ENCODE assay signal across 9 cellular contexts in genomic region chr21:38965910-38966504, GRCh38.
A peak's percentile ranks its signal among the peaks of the same experiment; 100 is the strongest.
DNase-seq lines count a peak whose midpoint lies in the region; ATAC-seq, FAIRE-seq and TF ChIP-seq lines count a peak whose summit lies in the region.
"Had no signal": no experiment of that assay in that cellular context is flagged by ENCODE, and none has a peak within 500 bp of the region (broad histone marks: within the 10 kb centered on the region; RNA-seq: fewer than 3 reads in every experiment).

No MANE protein-coding gene starts in this region.

- H3K4me1 ChIP-seq in SJCRH30 = peaks cover 2% of the 10 kb centered on the region; the same call in 1 of the 2 replicates

- H3K9me3 ChIP-seq in SJCRH30 (replicated peaks) = no peaks in the 10 kb centered on the region

- TF ChIP-seq RAD21 in Ishikawa (IDR thresholded peaks at IDR 0.05; ENCODE audit: low read depth) = no peak

- TF ChIP-seq EP300 in Ishikawa (IDR thresholded peaks at IDR 0.05; ENCODE audit: borderline replicate concordance) = no peak

- no peaks in the 10 kb centered on the region for H3K27me3 ChIP-seq in SJCRH30

- H3K4me3 ChIP-seq in SJCRH30 = no peak overlapping the region

- H3K36me3 ChIP-seq in SJCRH30 = no peaks in the 10 kb centered on the region

- H3K27ac ChIP-seq in 22Rv1 (peak overlapping the region; percentile 61), SJCRH30 (no peak overlapping the region)

- FAIRE-seq in HTR-8/SVneo (lab: Jason Lieb, UNC) = no peak

- TF ChIP-seq CTCF in 22Rv1 (IDR thresholded peaks at IDR 0.05) = no peak

- ATAC-seq in left lobe of liver (peak; percentile 93), GM18517 (IDR thresholded peaks at IDR 0.05; ENCODE audit: unreplicated experiment) (no peak)

- DNase-seq in SJCRH30 = peak; percentile 46 to 68
- peak; percentile 83 for DNase-seq in left lobe of liver (ENCODE audit: low spot score)
- DNase-seq in HTR-8/SVneo (ENCODE audit: insufficient read length, low spot score) = no peak
- DNase-seq in Kasumi-1 (lab: John Stamatoyannopoulos, UW) = no peak
- no peak for DNase-seq in NCI-H1048 (lab: John Stamatoyannopoulos, UW)
- DNase-seq: activated naive CD4-positive, alpha-beta T cell had no signal

TF ChIP-seq in Ishikawa, 13 proteins besides CTCF, POLR2A, EP300 and RAD21:
- TF ChIP-seq CEBPB (IDR thresholded peaks at IDR 0.05) (no peak), TEAD4 (IDR thresholded peaks at IDR 0.05) (no peak), USF1 (IDR thresholded peaks at IDR 0.05) (peak; percentile 60), TAF1 (IDR thresholded peaks at IDR 0.05; ENCODE audit: low read depth) (no peak)

Comparison
In these comparisons a context has a peak if more than half of its experiments do, and no peak if none do; other contexts are left out.
1. DNase-seq: peak in SJCRH30 (2 of 2) and left lobe of liver (single experiment); none in HTR-8/SVneo (single experiment), Kasumi-1 (0 of 2) and NCI-H1048 (single experiment).